In genomic region chr2:57444731-57445414, GRCh38 we compare ENCODE assay signal across 33 cellular contexts.
A peak's percentile ranks its signal among the peaks of the same experiment; 100 is the strongest.
DNase-seq lines count a peak whose midpoint lies in the region; ATAC-seq and TF ChIP-seq lines count a peak whose summit lies in the region.
"Had no signal": no experiment of that assay in that cellular context is flagged by ENCODE, and none has a peak within 500 bp of the region (broad histone marks: within the 10 kb centered on the region; RNA-seq: fewer than 3 reads in every experiment).

No MANE protein-coding gene starts in this region.

- no peaks in the 10 kb centered on the region for H3K27me3 ChIP-seq in SK-N-SH (ENCODE audit: insufficient read depth)
- no peaks in the 10 kb centered on the region for H3K27me3 ChIP-seq in naive thymus-derived CD4-positive, alpha-beta T cell (ENCODE audit: control insufficient read depth in 2 of 2, insufficient read depth in 2 of 2, low read length in 2 of 2)
- no peaks in the 10 kb centered on the region for H3K27me3 ChIP-seq in foreskin keratinocyte
- H3K27me3 ChIP-seq: cardiac muscle cell, colonic mucosa, neutrophil, suprapubic skin had no signal

- H3F3A ChIP-seq in SK-N-SH (replicated peaks; ENCODE audit: insufficient read depth): peaks cover 23% of the 10 kb centered on the region

- peak overlapping the region; percentile 61; the same call in 1 of the 2 replicates for H3K9ac ChIP-seq in SK-N-SH

- no peak overlapping the region for H3K4me3 Mint-ChIP-seq in naive thymus-derived CD4-positive, alpha-beta T cell
- H3K4me3 Mint-ChIP-seq in activated naive CD8-positive, alpha-beta T cell treated with anti-CD3 and anti-CD28 coated beads for 36 hours: no peak overlapping the region
- H3K4me3 Mint-ChIP-seq: activated CD8-positive, alpha-beta T cell treated with anti-CD3 and anti-CD28 coated beads for 36 hours; immature natural killer cell; memory B cell; stimulated activated naive B cell treated with anti-CD40 and anti-IgM and Interleukin-4, amounts not matched to agents 10 μg/mL and 1 μg/mL and 100 μg/mL, for 72 hours had no signal

- intact Hi-C loops in naive thymus-derived CD4-positive, alpha-beta T cell (cut with micrococcal nuclease): no loop called here

- H3K9me3 ChIP-seq in SK-N-SH: no peaks in the 10 kb centered on the region
- no peaks in the 10 kb centered on the region for H3K9me3 ChIP-seq in naive thymus-derived CD4-positive, alpha-beta T cell (ENCODE audit: control insufficient read depth in 2 of 3, low read length in 3 of 3)
- H3K9me3 ChIP-seq: colonic mucosa, HAP-1, neutrophil, suprapubic skin had no signal

- H3K9me2 ChIP-seq in SK-N-SH: no peaks in the 10 kb centered on the region

- POLR2A ChIA-PET in SK-N-SH (lab: Yijun Ruan, JAX): no interaction called here
- POLR2A ChIA-PET in naive thymus-derived CD4-positive, alpha-beta T cell (lab: Charles Lee): no interaction called here

- peak overlapping the region; percentile 43 to 97; a peak in 3 of 4 replicates for H3K27ac ChIP-seq in SK-N-SH (ENCODE audit: low read depth in 2 of 2, low read length in 1 of 2)
- no peak overlapping the region for H3K27ac ChIP-seq in naive thymus-derived CD4-positive, alpha-beta T cell (ENCODE audit: low read depth, low read length)
- H3K27ac ChIP-seq in foreskin keratinocyte: no peak overlapping the region
- H3K27ac ChIP-seq: C4-2B, cardiac muscle cell, colonic mucosa, neutrophil, suprapubic skin had no signal

- 0 out of 4 replicates have a peak, but pooled peaks of 1 of the 2 experiments have one; percentile 43 for TF ChIP-seq EP300 in SK-N-SH (IDR thresholded peaks at IDR 0.05; ENCODE audit: borderline replicate concordance in 1 of 2, low read depth in 1 of 2, low read length in 1 of 2)

- H3K4me1 ChIP-seq in SK-N-SH (ENCODE audit: control insufficient read depth in 1 of 2, insufficient read depth in 2 of 2, low read depth in 1 of 2, low read length in 1 of 2) (peaks cover 2 to 8% of the 10 kb centered on the region in 2 experiments; a peak in 3 of 4 replicates), foreskin keratinocyte (no peaks in the 10 kb centered on the region)
- H3K4me1 ChIP-seq in naive thymus-derived CD4-positive, alpha-beta T cell (ENCODE audit: control insufficient read depth in 2 of 2, insufficient read depth in 2 of 2, low read length in 2 of 2): no peaks in the 10 kb centered on the region
- H3K4me1 ChIP-seq: colonic mucosa, HAP-1, suprapubic skin had no signal

- DNase-seq in COLO829 (ENCODE audit: low spot score) (peak; percentile 46), HCEC 1CT (peak; percentile 48), SK-N-SH (no peak), foreskin keratinocyte (no peak)
- DNase-seq in naive thymus-derived CD4-positive, alpha-beta T cell: no peak
- DNase-seq in activated naive CD8-positive, alpha-beta T cell treated with anti-CD3 and anti-CD28 coated beads for 36 hours: no peak
- DNase-seq: activated CD4-positive, alpha-beta T cell treated with anti-CD3 and anti-CD28 coated beads for 1 hour; activated CD8-positive, alpha-beta T cell treated with anti-CD3 and anti-CD28 coated beads for 36 hours; anterior cingulate cortex; Calu3; colonic mucosa; effector memory CD4-positive, alpha-beta T cell; hypothalamus; immature natural killer cell; left colon; NCI-H1092 treated with DMSO at 0.1 percent for 48 hours; NCI-H187; NCI-H524; SHP77 treated with DMSO at 0.1 percent for 48 hours; stimulated activated naive B cell treated with anti-CD40 and anti-IgM and Interleukin-4, amounts not matched to agents 10 μg/mL and 1 μg/mL and 100 μg/mL, for 72 hours had no signal

- CTCF ChIA-PET in SK-N-SH (lab: Yijun Ruan, JAX): no interaction called here
- CTCF ChIA-PET in naive thymus-derived CD4-positive, alpha-beta T cell (lab: Charles Lee): no interaction called here

- H3K27ac Mint-ChIP-seq in naive thymus-derived CD4-positive, alpha-beta T cell: no peak overlapping the region
- no peak overlapping the region for H3K27ac Mint-ChIP-seq in activated naive CD8-positive, alpha-beta T cell treated with anti-CD3 and anti-CD28 coated beads for 36 hours
- H3K27ac Mint-ChIP-seq: activated CD8-positive, alpha-beta T cell treated with anti-CD3 and anti-CD28 coated beads for 36 hours; activated naive CD4-positive, alpha-beta T cell treated with anti-CD3 and anti-CD28 coated beads, Interleukin-2, amount 50 U/mL, for 72 hours; activated T-helper 2 cell treated with anti-CD3 and anti-CD28 coated beads, Interferon-gamma antibody, Interleukin-2, Interleukin-4, amounts not matched to agents 10 μg/mL and 5 μg/mL and 100 μg/mL, durations not matched to agents 14 hours and 24 hours and 36 hours; immature natural killer cell; memory B cell; progenitor cell of endocrine pancreas; stimulated activated naive B cell treated with anti-CD40 and anti-IgM and Interleukin-4, amounts not matched to agents 10 μg/mL and 1 μg/mL and 100 μg/mL, for 72 hours had no signal

- no peaks in the 10 kb centered on the region for H4K20me1 ChIP-seq in SK-N-SH (ENCODE audit: insufficient read depth)

- 18% methylated on average over 5 of the region's 5 CpGs for whole genome bisulfite sequencing in SK-N-SH (ENCODE audit: low lambda C conversion rate)

- peak overlapping the region; percentile 68 for H3K4me2 ChIP-seq in SK-N-SH

- TF ChIP-seq CTCF in SK-N-SH (IDR thresholded peaks at IDR 0.05) (no peak), foreskin keratinocyte (conservative IDR thresholded peaks at IDR 0.05) (no peak)

- H3K79me2 ChIP-seq in SK-N-SH (ENCODE audit: insufficient read depth): no peaks in the 10 kb centered on the region; the same call in 1 of the 2 replicates

- ATAC-seq in naive thymus-derived CD4-positive, alpha-beta T cell: peak; percentile 3
- no peak for ATAC-seq in foreskin keratinocyte
- no peak for ATAC-seq in GM18907 (IDR thresholded peaks at IDR 0.05; ENCODE audit: unreplicated experiment)
- ATAC-seq in GM21367 (IDR thresholded peaks at IDR 0.05; ENCODE audit: unreplicated experiment): no peak
- ATAC-seq: activated CD8-positive, alpha-beta T cell treated with anti-CD3 and anti-CD28 coated beads for 36 hours; activated naive CD4-positive, alpha-beta T cell treated with anti-CD3 and anti-CD28 coated beads, Interleukin-2, amount 50 U/mL, for 72 hours; left colon; Panc1; sciatic nerve; stimulated activated naive B cell treated with anti-CD40 and anti-IgM and Interleukin-4, amounts not matched to agents 10 μg/mL and 1 μg/mL and 100 μg/mL, for 72 hours had no signal

- H3K27me3 Mint-ChIP-seq in naive thymus-derived CD4-positive, alpha-beta T cell: no peaks in the 10 kb centered on the region
- H3K27me3 Mint-ChIP-seq in activated naive CD8-positive, alpha-beta T cell treated with anti-CD3 and anti-CD28 coated beads for 36 hours: no peaks in the 10 kb centered on the region
- H3K27me3 Mint-ChIP-seq: activated CD8-positive, alpha-beta T cell treated with anti-CD3 and anti-CD28 coated beads for 36 hours; memory B cell; progenitor cell of endocrine pancreas; stimulated activated naive B cell treated with anti-CD40 and anti-IgM and Interleukin-4, amounts not matched to agents 10 μg/mL and 1 μg/mL and 100 μg/mL, for 72 hours had no signal

- peak overlapping the region; percentile 61; the same call in 1 of the 2 replicates for H2AFZ ChIP-seq in SK-N-SH (ENCODE audit: low read depth)

- H3K9me3 Mint-ChIP-seq in naive thymus-derived CD4-positive, alpha-beta T cell: peaks cover 0 to 9% (median 4%) of the 10 kb centered on the region in 11 donors
- peaks cover 4% of the 10 kb centered on the region for H3K9me3 Mint-ChIP-seq in activated naive CD8-positive, alpha-beta T cell treated with anti-CD3 and anti-CD28 coated beads for 36 hours
- H3K9me3 Mint-ChIP-seq: memory B cell; stimulated activated naive B cell treated with anti-CD40 and anti-IgM and Interleukin-4, amounts not matched to agents 10 μg/mL and 1 μg/mL and 100 μg/mL, for 72 hours had no signal

- no peak overlapping the region for H3K4me3 ChIP-seq in SK-N-SH (ENCODE audit: low read depth in 2 of 2, low read length in 1 of 2)
- no peak overlapping the region for H3K4me3 ChIP-seq in naive thymus-derived CD4-positive, alpha-beta T cell (ENCODE audit: low read length)
- H3K4me3 ChIP-seq: cardiac muscle cell, colonic mucosa, HAP-1, suprapubic skin had no signal

- H3K36me3 Mint-ChIP-seq in naive thymus-derived CD4-positive, alpha-beta T cell: no peaks in the 10 kb centered on the region
- H3K36me3 Mint-ChIP-seq in activated naive CD8-positive, alpha-beta T cell treated with anti-CD3 and anti-CD28 coated beads for 36 hours: no peaks in the 10 kb centered on the region
- H3K36me3 Mint-ChIP-seq: activated naive CD4-positive, alpha-beta T cell treated with anti-CD3 and anti-CD28 coated beads, Interleukin-2, amount 50 U/mL, for 72 hours; immature natural killer cell; memory B cell; stimulated activated naive B cell treated with anti-CD40 and anti-IgM and Interleukin-4, amounts not matched to agents 10 μg/mL and 1 μg/mL and 100 μg/mL, for 72 hours had no signal

- H3K4me1 Mint-ChIP-seq in naive thymus-derived CD4-positive, alpha-beta T cell: no peaks in the 10 kb centered on the region
- H3K4me1 Mint-ChIP-seq in activated naive CD8-positive, alpha-beta T cell treated with anti-CD3 and anti-CD28 coated beads for 36 hours: no peaks in the 10 kb centered on the region
- H3K4me1 Mint-ChIP-seq: immature natural killer cell; memory B cell; stimulated activated naive B cell treated with anti-CD40 and anti-IgM and Interleukin-4, amounts not matched to agents 10 μg/mL and 1 μg/mL and 100 μg/mL, for 72 hours had no signal

- H3K36me3 ChIP-seq in SK-N-SH (replicated peaks in 1 of 2; ENCODE audit: control insufficient read depth in 1 of 2, insufficient read depth in 2 of 2, low read length in 1 of 2): no peaks in the 10 kb centered on the region
- no peaks in the 10 kb centered on the region for H3K36me3 ChIP-seq in naive thymus-derived CD4-positive, alpha-beta T cell (ENCODE audit: control insufficient read depth in 2 of 3, insufficient read depth in 3 of 3, low read length in 3 of 3)
- H3K36me3 ChIP-seq: cardiac muscle cell, colonic mucosa, HAP-1, neutrophil, suprapubic skin had no signal

- no peak for TF ChIP-seq RAD21 in SK-N-SH (IDR thresholded peaks at IDR 0.05; ENCODE audit: low read length)

TF ChIP-seq in SK-N-SH, 30 proteins besides CTCF, POLR2A, EP300 and RAD21 (continues in another document):
- TF ChIP-seq PBX3 (IDR thresholded peaks at IDR 0.05) (peak; percentile 47; the same call in 1 of the 2 replicates), YY1 (IDR thresholded peaks at IDR 0.05; ENCODE audit: low read depth) (no peak), MAX (IDR thresholded peaks at IDR 0.05; ENCODE audit: low read depth) (0 out of 2 replicates have a peak, but pooled peaks have one; percentile 42)

Comparison
In these comparisons a context has a peak if more than half of its experiments do, and no peak if none do; other contexts are left out.
1. DNase-seq: peak in COLO829 (single experiment) and HCEC 1CT (single experiment); none in SK-N-SH (single experiment), naive thymus-derived CD4-positive, alpha-beta T cell (0 of 9), foreskin keratinocyte (0 of 2) and activated naive CD8-positive, alpha-beta T cell treated with anti-CD3 and anti-CD28 coated beads for 36 hours (single experiment).
2. H3K27ac ChIP-seq: peak in SK-N-SH (2 of 2); none in naive thymus-derived CD4-positive, alpha-beta T cell (single experiment) and foreskin keratinocyte (single experiment).